36 cellular contexts compared by ENCODE assay signal in the genomic region with DNA sequence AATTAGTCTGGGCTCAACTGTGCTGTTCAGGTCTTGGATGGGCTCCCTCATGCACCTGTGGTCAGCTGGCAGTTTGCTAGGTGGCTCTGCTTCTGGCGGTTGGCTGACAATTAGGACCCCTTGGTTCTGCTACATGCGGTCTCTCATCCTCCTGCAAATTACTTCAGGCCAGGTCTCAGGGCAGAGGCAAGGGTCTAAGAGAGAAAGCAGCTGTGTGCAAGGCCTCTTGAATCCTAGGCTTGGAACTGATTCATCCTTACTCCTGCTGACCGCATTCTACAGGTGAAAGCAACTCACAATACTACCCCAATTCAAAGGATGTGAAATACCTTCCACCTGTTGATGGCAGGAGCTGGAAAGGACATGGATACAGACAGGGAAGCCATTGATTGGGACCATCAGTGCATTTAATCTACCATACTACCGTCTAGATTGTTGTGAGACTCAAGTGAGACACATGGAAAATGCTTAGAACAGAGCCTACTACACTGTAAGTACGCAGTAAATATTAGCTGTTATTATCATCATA. TPM values are rescaled to one million over a fixed set of nuclear protein-coding genes. Genes with fewer than 3 reads are reported as not detected.
"Had no signal": no experiment of that assay in that cellular context is flagged by ENCODE, and none has a peak within 500 bp of the region (broad histone marks: within the 10 kb centered on the region; RNA-seq: fewer than 3 reads in every experiment).

No MANE protein-coding gene starts in this region.

- H3K4me3 ChIP-seq: adrenal gland, body of pancreas, breast epithelium had no signal

- H3K4me1 ChIP-seq: adrenal gland, breast epithelium had no signal

- H3K36me3 ChIP-seq: adrenal gland, brain microvascular endothelial cell, breast epithelium had no signal

- H3K27ac ChIP-seq: adrenal gland, body of pancreas, brain microvascular endothelial cell, breast epithelium, VCaP had no signal

- ATAC-seq: activated CD8-positive, alpha-beta T cell treated with anti-CD3 and anti-CD28 coated beads for 36 hours; activated naive CD4-positive, alpha-beta T cell treated with anti-CD3 and anti-CD28 coated beads, Interleukin-2, amount 50 U/mL, for 72 hours; activated T-cell treated with anti-CD3 and anti-CD28 coated beads, Interleukin-2, amount 50 U/mL, for 4 hours; activated T-cell treated with anti-CD3 and anti-CD28 coated beads, Interleukin-2, amount 50 U/mL, for 72 hours; activated T-helper 17 cell treated with anti-CD3 and anti-CD28 coated beads, Interleukin-2, amount 50 U/mL, for 72 hours; body of pancreas had no signal

- H3K27me3 ChIP-seq: adrenal gland, body of pancreas, brain microvascular endothelial cell, breast epithelium had no signal

- DNase-seq: activated B cell treated with CpG ODN at 0.5 μM for 24 hours; activated CD4-positive, alpha-beta memory T cell treated with anti-CD3 and anti-CD28 coated beads for 36 hours; activated CD4-positive, alpha-beta T cell treated with anti-CD3 and anti-CD28 coated beads for 4 hours; activated CD4-positive, alpha-beta T cell treated with anti-CD3 and anti-CD28 coated beads, Interleukin-2, amount 10 ng/mL, durations not matched to agents 24 days and 14 days; activated CD4-positive, alpha-beta T cell treated with anti-CD3 and anti-CD28 coated beads, Interleukin-2, amount 50 U/mL, for 1 hour; activated CD4-positive, alpha-beta T cell treated with anti-CD3 and anti-CD28 coated beads, Interleukin-2, amount 50 U/mL, for 4 hours; activated CD4-positive, CD25-positive, alpha-beta regulatory T cell treated with anti-CD3 and anti-CD28 coated beads, Interleukin-2, amount 50 U/mL, for 72 hours; activated CD8-positive, alpha-beta memory T cell treated with anti-CD3 and anti-CD28 coated beads, Interleukin-2, amount 50 U/mL, for 4 hours; activated CD8-positive, alpha-beta T cell treated with anti-CD3 and anti-CD28 coated beads for 36 hours; activated effector memory CD4-positive, alpha-beta T cell treated with anti-CD3 and anti-CD28 coated beads, Interleukin-2, amount 50 U/mL, for 16 hours; activated gamma-delta T cell treated with Interleukin-2 at 50 U/mL for 16 hours; activated naive CD4-positive, alpha-beta T cell; activated naive CD4-positive, alpha-beta T cell treated with anti-CD3 and anti-CD28 coated beads for 36 hours; activated naive CD4-positive, alpha-beta T cell treated with anti-CD3 and anti-CD28 coated beads, Interleukin-2, amount 50 U/mL, for 16 hours; activated naive CD8-positive, alpha-beta T cell treated with anti-CD3 and anti-CD28 coated beads for 36 hours; activated T-cell treated with anti-CD3 and anti-CD28 coated beads for 4 hours; activated T-cell treated with anti-CD3 and anti-CD28 coated beads, Interleukin-2, amount 50 U/mL, for 1 hour; activated T-cell treated with anti-CD3 and anti-CD28 coated beads, Interleukin-2, amount 50 U/mL, for 4 hours; activated T-cell treated with anti-CD3 and anti-CD28 coated beads, Interleukin-2, amount 50 U/mL, for 72 hours; adrenal gland; amniotic stem cell; aorta; body of pancreas; brain microvascular endothelial cell; central memory CD4-positive, alpha-beta T cell; T-helper 1 cell; T-helper 2 cell; T-helper 9 cell had no signal

- H3K9me3 ChIP-seq: adrenal gland, body of pancreas, breast epithelium had no signal

RNA-seq across cellular contexts. Expression of a gene that starts 19.1 kb away (rescaled TPM):
- total RNA-seq: activated B cell treated with CpG ODN at 0.5 μM for 24 hours; activated CD4-positive, alpha-beta memory T cell treated with anti-CD3 and anti-CD28 coated beads for 36 hours; activated CD4-positive, alpha-beta T cell treated with anti-CD3 and anti-CD28 coated beads, Interleukin-2, amount 10 ng/mL, durations not matched to agents 24 days and 14 days; activated CD8-positive, alpha-beta T cell treated with anti-CD3 and anti-CD28 coated beads for 36 hours; activated naive CD4-positive, alpha-beta T cell treated with anti-CD3 and anti-CD28 coated beads for 36 hours; activated naive CD4-positive, alpha-beta T cell treated with anti-CD3 and anti-CD28 coated beads, Interleukin-2, amount 50 U/mL, for 72 hours; activated naive CD8-positive, alpha-beta T cell treated with anti-CD3 and anti-CD28 coated beads for 36 hours; activated T-cell treated with anti-CD3 and anti-CD28 coated beads, Interleukin-2, amount 50 U/mL, for 4 hours; activated T-helper 1 cell treated with anti-CD3 and anti-CD28 coated beads, Interleukin-12 subunit alpha, Interleukin-12 subunit beta, Interleukin-2, Interleukin-4 antibody, amounts not matched to agents 30 ng/mL and 10 ng/mL and 1 ng/mL, durations not matched to agents 14 hours and 24 hours and 36 hours; activated T-helper 17 cell treated with anti-CD3 and anti-CD28 coated beads, Interleukin-2, amount 50 U/mL, for 72 hours; adrenal gland; aorta; astrocyte; body of pancreas; breast epithelium; cardiac septum; cerebellum had no signal
- polyA plus RNA-seq: adrenal gland, aorta had no signal
